Comparison of ENCODE assay signal across 10 cellular contexts in the genomic region with DNA sequence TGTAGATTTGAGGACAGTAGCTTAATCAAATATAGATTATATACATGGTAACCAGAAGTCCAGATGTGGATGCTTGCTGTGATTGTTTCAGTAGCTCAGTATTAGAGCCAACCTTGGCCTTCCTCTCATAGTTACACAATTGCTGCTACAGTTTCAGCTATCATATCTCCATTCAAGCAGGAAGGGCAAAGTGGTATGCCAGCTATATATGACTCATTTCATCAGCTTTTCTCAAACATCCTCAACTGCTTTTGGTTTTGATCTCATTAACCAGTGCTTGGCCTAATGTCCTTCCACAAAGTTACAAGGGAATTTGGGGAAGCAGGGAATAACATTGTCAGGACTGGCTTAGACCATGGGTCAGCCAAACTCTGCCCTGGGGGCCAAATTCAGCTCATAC.
A peak's percentile ranks its signal among the peaks of the same experiment; 100 is the strongest.
DNase-seq lines count a peak whose midpoint lies in the region; ATAC-seq and TF ChIP-seq lines count a peak whose summit lies in the region.
"Had no signal": no experiment of that assay in that cellular context is flagged by ENCODE, and none has a peak within 500 bp of the region (broad histone marks: within the 10 kb centered on the region; RNA-seq: fewer than 3 reads in every experiment).

No MANE protein-coding gene starts in this region.

- H3K14ac ChIP-seq in mesenchymal stem cell (ENCODE audit: low read length in 2 of 2), result no peak overlapping the region

- TF ChIP-seq CTCF in PC-9 (conservative IDR thresholded peaks at IDR 0.05) (no peak), GM10266 (IDR thresholded peaks at IDR 0.05; ENCODE audit: control insufficient read depth, insufficient read depth, low read depth, missing control alignments) (no peak), body of pancreas (IDR thresholded peaks at IDR 0.05) (no peak), coronary artery (IDR thresholded peaks at IDR 0.05) (no peak)

- H3K27me3 ChIP-seq in GM23248 (replicated peaks; ENCODE audit: insufficient read depth) (no peaks in the 10 kb centered on the region), PC-9 (ENCODE audit: insufficient read depth, low read depth) (no peaks in the 10 kb centered on the region), mesenchymal stem cell (ENCODE audit: control insufficient read depth in 1 of 2, insufficient read depth in 1 of 2, low read length in 2 of 2) (no peaks in the 10 kb centered on the region), body of pancreas (no peaks in the 10 kb centered on the region)

- H3K9ac ChIP-seq in GM23248, result no peak overlapping the region
- no peak overlapping the region for H3K9ac ChIP-seq in mesenchymal stem cell (ENCODE audit: low read length)

- H4K8ac ChIP-seq in mesenchymal stem cell (ENCODE audit: low read length), result no peak overlapping the region

- H3K4me1 ChIP-seq in GM23248 (ENCODE audit: insufficient read depth), result peaks cover 40% of the 10 kb centered on the region
- peaks cover 26% of the 10 kb centered on the region for H3K4me1 ChIP-seq in PC-9 (replicated peaks; ENCODE audit: insufficient read depth)
- H3K4me1 ChIP-seq in mesenchymal stem cell (ENCODE audit: control insufficient read depth, insufficient read depth, low read depth, low read length), result peaks cover 3% of the 10 kb centered on the region
- no peaks in the 10 kb centered on the region for H3K4me1 ChIP-seq in body of pancreas

- H3K9me3 ChIP-seq in GM23248 (ENCODE audit: low read depth), result no peaks in the 10 kb centered on the region
- no peaks in the 10 kb centered on the region for H3K9me3 ChIP-seq in PC-9 (ENCODE audit: insufficient read depth, low read depth)
- no peaks in the 10 kb centered on the region for H3K9me3 ChIP-seq in mesenchymal stem cell (ENCODE audit: control insufficient read depth, low read length)
- no peaks in the 10 kb centered on the region for H3K9me3 ChIP-seq in body of pancreas

- no peak overlapping the region for H2AK5ac ChIP-seq in mesenchymal stem cell (ENCODE audit: low read length, severe bottlenecking)

- DNase-seq in GM03348 (ENCODE audit: low spot score) (peak; percentile 35), GM23248 (peak; percentile 64), PC-9 (peak; percentile 3 to 68), mesenchymal stem cell (peak; percentile 19), NOMO-1 (lab: John Stamatoyannopoulos, UW; ENCODE audit: unreplicated experiment in 2 of 2) (no peak), GM10266 (ENCODE audit: extremely low spot score) (no peak), body of pancreas (no peak), coronary artery (ENCODE audit: low spot score) (no peak)
- DNase-seq: T-cell had no signal

- H3K79me2 ChIP-seq in GM23248 (ENCODE audit: insufficient read depth) (no peaks in the 10 kb centered on the region), PC-9 (ENCODE audit: low read depth) (no peaks in the 10 kb centered on the region)

- no peak overlapping the region for H3K27ac ChIP-seq in GM23248
- H3K27ac ChIP-seq in PC-9, result peak overlapping the region; percentile 43
- H3K27ac ChIP-seq in mesenchymal stem cell (ENCODE audit: low read length, poor library complexity, severe bottlenecking), result peak overlapping the region; percentile 34
- H3K27ac ChIP-seq in body of pancreas, result no peak overlapping the region
- no peak overlapping the region for H3K27ac ChIP-seq in coronary artery

- H3K9me2 ChIP-seq in GM23248 (ENCODE audit: insufficient read depth) (no peaks in the 10 kb centered on the region), PC-9 (ENCODE audit: insufficient read depth) (no peaks in the 10 kb centered on the region)

- in situ Hi-C loops in GM23248 (cut with MboI), result no loop called here

- no peak overlapping the region for H2BK5ac ChIP-seq in mesenchymal stem cell (ENCODE audit: low read depth, low read length, poor library complexity, severe bottlenecking)

- H3K18ac ChIP-seq in mesenchymal stem cell (ENCODE audit: low read depth in 1 of 2, low read length in 2 of 2), result no peak overlapping the region

- no peak overlapping the region for H3K23ac ChIP-seq in mesenchymal stem cell (ENCODE audit: low read length in 2 of 2)

- ATAC-seq in body of pancreas, result no peak
- ATAC-seq: activated naive CD4-positive, alpha-beta T cell treated with anti-CD3 and anti-CD28 coated beads, Interleukin-2, amount 50 U/mL, for 72 hours; T-cell had no signal

- H2BK12ac ChIP-seq in mesenchymal stem cell (ENCODE audit: low read length in 2 of 2), result no peak overlapping the region

- no TSS peak for BruUV-seq in PC-9 (replicated peaks; lab: Mats Ljungman, UMichigan)

- H3K36me3 ChIP-seq in GM23248 (ENCODE audit: low read depth) (no peaks in the 10 kb centered on the region), PC-9 (ENCODE audit: low read depth) (no peaks in the 10 kb centered on the region), mesenchymal stem cell (ENCODE audit: control insufficient read depth in 1 of 2, insufficient read depth in 2 of 2, low read depth in 1 of 2, low read length in 2 of 2) (no peaks in the 10 kb centered on the region), body of pancreas (replicated peaks in 1 of 2; ENCODE audit: insufficient read depth in 1 of 2, low read depth in 2 of 2) (no peaks in the 10 kb centered on the region)

- H3K4ac ChIP-seq in mesenchymal stem cell (ENCODE audit: low read depth in 1 of 2, low read length in 2 of 2), result no peak overlapping the region

- H2BK120ac ChIP-seq in mesenchymal stem cell (ENCODE audit: low read depth, low read length), result no peak overlapping the region

- no peak overlapping the region for H2BK15ac ChIP-seq in mesenchymal stem cell (ENCODE audit: low read depth, poor library complexity, severe bottlenecking)

- no peak overlapping the region for H4K91ac ChIP-seq in mesenchymal stem cell (ENCODE audit: low read length)

- H4K20me1 ChIP-seq in GM23248 (ENCODE audit: insufficient read depth), result no peaks in the 10 kb centered on the region
- no peaks in the 10 kb centered on the region for H4K20me1 ChIP-seq in PC-9 (ENCODE audit: insufficient read depth)

- H3K79me1 ChIP-seq in mesenchymal stem cell (replicated peaks; ENCODE audit: low read length, poor library complexity, severe bottlenecking), result no peaks in the 10 kb centered on the region

- H3K4me3 ChIP-seq in GM23248 (0 out of 2 replicates have a peak overlapping the region, but pooled peaks have one; percentile 14), PC-9 (no peak overlapping the region), mesenchymal stem cell (ENCODE audit: insufficient read depth in 1 of 2, low read depth in 1 of 2, low read length in 2 of 2) (peak overlapping the region in 1 of 2 experiments; percentile 8), body of pancreas (no peak overlapping the region), coronary artery (no peak overlapping the region)

- H3K4me2 ChIP-seq in GM23248 (ENCODE audit: unreplicated experiment) (peak overlapping the region; percentile 21), PC-9 (peak overlapping the region; percentile 10), mesenchymal stem cell (ENCODE audit: low read length, poor library complexity, severe bottlenecking) (no peak overlapping the region)

- POLR2A ChIA-PET in PC-9 (lab: Charles Lee; ENCODE audit: unreplicated experiment), result no interaction called here

- no peak for TF ChIP-seq POLR2A in body of pancreas (IDR thresholded peaks at IDR 0.05)

- CTCF ChIA-PET in PC-9 (lab: Charles Lee), result no interaction called here

- H3F3A ChIP-seq in GM23248 (ENCODE audit: insufficient read depth) (peaks cover 26% of the 10 kb centered on the region), PC-9 (ENCODE audit: insufficient read depth, low read depth) (peaks cover 11% of the 10 kb centered on the region)

- intact Hi-C loops in PC-9 (cut with micrococcal nuclease; ENCODE audit: unreplicated experiment) (no loop called here), body of pancreas (cut with DNase I) (no loop called here)

- H2AFZ ChIP-seq in GM23248 (0 out of 2 replicates have a peak overlapping the region, but pooled peaks have one; percentile 2), PC-9 (no peak overlapping the region), mesenchymal stem cell (ENCODE audit: low read depth, low read length) (no peak overlapping the region)

Comparison
In these comparisons a context has a peak if more than half of its experiments do, and no peak if none do; other contexts are left out.
1. DNase-seq: peak in GM03348 (single experiment), GM23248 (single experiment), PC-9 (2 of 2) and mesenchymal stem cell (single experiment); none in NOMO-1 (0 of 2), GM10266 (single experiment), body of pancreas (0 of 4) and coronary artery (single experiment).
2. H3K27ac ChIP-seq: peak in PC-9 (single experiment) and mesenchymal stem cell (single experiment); none in GM23248 (single experiment), body of pancreas (0 of 4) and coronary artery (0 of 2).